ENCODE assay signal across 21 cellular contexts in the genomic region with DNA sequence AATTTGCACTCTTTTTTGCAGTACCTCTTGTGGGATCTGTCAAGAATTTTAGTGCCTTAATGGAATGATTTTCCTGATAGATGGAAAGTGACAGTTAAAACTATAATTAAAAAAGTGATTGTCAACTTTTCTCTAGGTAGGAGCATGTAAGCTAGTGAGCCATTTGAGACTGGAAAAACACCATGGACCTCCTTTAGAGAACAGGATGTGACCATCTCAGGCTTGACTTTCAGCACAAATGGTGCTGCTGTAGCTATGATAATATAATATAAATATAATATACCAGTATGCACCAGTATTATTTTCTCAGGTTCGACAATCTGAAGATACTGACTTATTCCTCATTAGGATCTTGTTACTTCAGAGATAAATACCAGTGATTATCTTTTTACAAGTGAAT.
"Had no signal": no experiment of that assay in that cellular context is flagged by ENCODE, and none has a peak within 500 bp of the region (broad histone marks: within the 10 kb centered on the region; RNA-seq: fewer than 3 reads in every experiment).

No MANE protein-coding gene starts in this region.

- FAIRE-seq: pancreas had no signal

- H3K27ac ChIP-seq: epithelial cell of prostate, gastroesophageal sphincter, neutrophil, pancreas, transverse colon, uterus had no signal

- H3K4me1 Mint-ChIP-seq: nephron had no signal

- H3K4me3 ChIP-seq: gastroesophageal sphincter, pancreas, transverse colon, uterus had no signal

- H3K27me3 Mint-ChIP-seq: activated naive CD8-positive, alpha-beta T cell; T-cell had no signal

- H3K4me3 Mint-ChIP-seq: activated naive CD8-positive, alpha-beta T cell; nephron; T-cell; WTC11 had no signal

- DNase-seq: activated CD8-positive, alpha-beta memory T cell treated with anti-CD3 and anti-CD28 coated beads, Interleukin-2, amount 50 U/mL, for 4 hours; activated gamma-delta T cell treated with Interleukin-2 at 50 U/mL for 16 hours; activated T-cell treated with anti-CD3 and anti-CD28 coated beads, Interleukin-2, amount 50 U/mL, for 48 hours; cerebellar nuclear complex; cortex of kidney; head of caudate nucleus; hypothalamus; midbrain; pancreas; right cardiac atrium; stimulated activated CD4-positive, alpha-beta T cell treated with anti-CD3 and anti-CD28 coated beads, Interleukin-4, amount 100 ng/mL, for 24 hours; T-cell; T1000; transverse colon; uterus had no signal

- H3K9me3 Mint-ChIP-seq: nephron, T-cell, WTC11 had no signal

- H3K36me3 ChIP-seq: pancreas, uterus had no signal

- ATAC-seq: gastroesophageal sphincter, pancreas, right cardiac atrium, T-cell, WTC11 had no signal

- H3K9me3 ChIP-seq: gastroesophageal sphincter, neutrophil, pancreas, transverse colon, uterus had no signal

- H3K27ac Mint-ChIP-seq: activated naive CD8-positive, alpha-beta T cell; nephron; WTC11 had no signal

- H3K4me1 ChIP-seq: gastroesophageal sphincter, uterus had no signal

- H3K27me3 ChIP-seq: gastroesophageal sphincter, neutrophil, pancreas, transverse colon, uterus had no signal
